Comparison of ENCODE assay signal across 8 cellular contexts in the genomic region with DNA sequence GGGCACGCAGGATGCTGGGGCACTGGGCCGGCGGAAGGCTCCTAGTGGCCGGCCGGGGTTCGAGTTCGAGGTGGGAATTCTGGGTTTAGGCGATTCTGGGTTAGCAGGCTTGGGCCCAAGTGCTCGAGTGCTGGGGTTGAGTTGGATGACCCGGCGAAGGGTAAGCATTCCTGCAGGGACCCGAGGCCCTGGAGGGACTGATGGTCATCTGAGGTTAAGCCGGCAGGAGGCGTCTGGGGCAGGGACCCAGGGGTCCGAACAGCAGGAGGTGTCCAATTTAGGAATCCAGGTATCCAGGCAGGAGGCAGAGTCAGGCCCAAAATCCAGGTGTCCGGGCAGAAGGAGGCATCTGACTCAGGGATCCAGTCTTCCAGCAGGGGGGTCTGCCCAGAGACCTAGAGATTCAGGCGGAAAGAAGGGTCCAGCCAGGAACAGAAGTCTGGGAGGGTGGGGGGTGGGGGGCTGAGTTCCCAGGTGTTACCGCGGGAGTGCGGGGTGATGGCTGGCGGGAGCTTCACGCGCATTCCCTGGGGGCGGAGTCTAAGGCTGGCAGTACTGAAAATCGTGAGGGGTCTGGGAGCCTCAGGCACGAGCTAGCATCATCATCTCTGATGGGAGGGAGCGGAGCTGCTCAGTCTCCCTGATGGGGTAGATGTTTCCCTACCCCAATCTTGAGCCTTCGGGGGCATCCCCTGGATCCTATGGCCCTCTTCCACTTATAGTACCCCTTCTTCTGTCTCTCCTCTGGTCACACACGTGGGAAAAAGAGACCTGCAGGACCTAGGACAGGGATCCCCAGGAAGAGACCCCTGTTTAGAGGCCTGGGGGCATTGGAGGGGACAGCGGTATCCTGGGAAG. TPM values are rescaled to one million over a fixed set of nuclear protein-coding genes. Genes with fewer than 3 reads are reported as not detected.
DNase-seq lines count a peak whose midpoint lies in the region; ATAC-seq, FAIRE-seq and TF ChIP-seq lines count a peak whose summit lies in the region.

No MANE protein-coding gene starts in this region.

- TF ChIP-seq CTCF in kidney (IDR thresholded peaks at IDR 0.05; ENCODE audit: borderline replicate concordance, extremely low read depth, insufficient read depth) (no peak), transverse colon (IDR thresholded peaks at IDR 0.05) (peak in 1 of 5 experiments; percentile 14)

- peaks cover 7% of the 10 kb centered on the region for H3K27me3 ChIP-seq in transverse colon

- H3K4me3 ChIP-seq in kidney (ENCODE audit: low read length in 2 of 2) (peak overlapping the region; percentile 18 to 57), transverse colon (peak overlapping the region; percentile 35 to 55 (median 46))

- in situ Hi-C loops in ACHN (cut with HindIII; ENCODE audit: low pct_ligation_motif_present, low pct_unique_long_range_greater_than_20kb, low sequenced_read_pairs): no loop called here
- in situ Hi-C loops in transverse colon (cut with MboI; ENCODE audit: low pct_ligation_motif_present in 1 of 4, low pct_unique_long_range_greater_than_20kb in 1 of 4, low sequenced_read_pairs in 3 of 4): loop anchor here (5.0 to 10.0 kb wide), 2 partner anchors 91 to 212 kb away; a partner anchor contains a TSS

- no peak for TF ChIP-seq POLR2A in transverse colon (IDR thresholded peaks at IDR 0.05)

- TF ChIP-seq EP300 in transverse colon (IDR thresholded peaks at IDR 0.05; ENCODE audit: low read depth): no peak

- intact Hi-C loops in kidney (cut with DNase I): loop anchor here (5.0 kb wide), 1 partner anchor 91 kb away; no protein-coding TSS in a partner anchor
- intact Hi-C loops in transverse colon (cut with DNase I; ENCODE audit: low total_unique reads): loop anchor here (5.0 kb wide), 1 partner anchor 91 kb away; no protein-coding TSS in a partner anchor

- ATAC-seq in GM21786 (IDR thresholded peaks at IDR 0.05; ENCODE audit: unreplicated experiment): peak; percentile 4
- no peak for ATAC-seq in HG02610 (IDR thresholded peaks at IDR 0.05; ENCODE audit: unreplicated experiment)

- H3K27ac ChIP-seq in kidney (ENCODE audit: low read depth in 2 of 2, low read length in 2 of 2): peak overlapping the region in 1 of 2 donors; percentile 37
- H3K27ac ChIP-seq in transverse colon: peak overlapping the region; percentile 29 to 74 (median 60)

- H3K9me3 ChIP-seq in kidney (ENCODE audit: control insufficient read depth in 1 of 2, low read length in 2 of 2) (no peaks in the 10 kb centered on the region), transverse colon (no peaks in the 10 kb centered on the region)

- WGBS in transverse colon (ENCODE audit: low coverage in 1 of 2), 2 donors: 41 to 93% methylated on average over 8 to 30 of the region's 30 CpGs

- FAIRE-seq in kidney (lab: Jason Lieb, UNC): no peak

- no peaks in the 10 kb centered on the region for H3K36me3 ChIP-seq in kidney (ENCODE audit: control insufficient read depth in 1 of 2, insufficient read depth in 2 of 2, low read length in 2 of 2)
- H3K36me3 ChIP-seq in transverse colon: no peaks in the 10 kb centered on the region

- H3K4me1 ChIP-seq in kidney (ENCODE audit: control insufficient read depth in 1 of 2, insufficient read depth in 1 of 2, low read depth in 1 of 2, low read length in 2 of 2) (peaks cover 10 to 16% of the 10 kb centered on the region in 2 donors), transverse colon (peaks cover 16 to 23% (median 18%) of the 10 kb centered on the region in 4 donors)

- H3K9ac ChIP-seq in kidney (ENCODE audit: low read length in 2 of 2): peak overlapping the region; percentile 65 to 81

- peak; percentile 28 for DNase-seq in ACHN
- peak; percentile 24 for DNase-seq in activated CD8-positive, alpha-beta memory T cell treated with anti-CD3 and anti-CD28 coated beads, Interleukin-2, amount 50 U/mL, for 4 hours
- DNase-seq in kidney: no peak
- DNase-seq in transverse colon: no peak
- DNase-seq in central memory CD4-positive, alpha-beta T cell: no peak
- DNase-seq in activated CD4-positive, CD25-positive, alpha-beta regulatory T cell treated with anti-CD3 and anti-CD28 coated beads, Interleukin-2, amount 50 U/mL, for 72 hours: no peak

RNA-seq across cellular contexts. Expression of a gene that starts 0.6 kb away (rescaled TPM):
- 0.38 TPM for total RNA-seq in kidney
- polyA plus RNA-seq in kidney (ENCODE audit: insufficient read depth, low read depth, low replicate concordance): 0.77 TPM
- not detected for total RNA-seq in transverse colon

RNA-seq across cellular contexts. Expression of a gene that starts 9.9 kb away (rescaled TPM):
- 0.63 TPM for total RNA-seq in kidney
- 1.1 TPM for polyA plus RNA-seq in kidney (ENCODE audit: insufficient read depth, low read depth, low replicate concordance)
- not detected for total RNA-seq in transverse colon

RNA-seq across cellular contexts. Expression of a gene that starts 18.4 kb away (rescaled TPM):
- 7.9 TPM for total RNA-seq in kidney
- 240 TPM for polyA plus RNA-seq in kidney (ENCODE audit: insufficient read depth, low read depth, low replicate concordance)
- total RNA-seq in transverse colon: 1 to 10 TPM in 2 of 4 donors, not detected in 2; 1.2 to 1.9 TPM

RNA-seq across cellular contexts. Expression of a gene that starts 26.2 kb away (rescaled TPM):
- total RNA-seq in kidney (86.7 TPM), transverse colon (10 to 100 TPM; 13.5 to 35.5 (median 24.4) TPM)
- polyA plus RNA-seq in kidney (ENCODE audit: insufficient read depth, low read depth, low replicate concordance): 59.7 TPM

RNA-seq across cellular contexts. Expression of a gene that starts 51.2 kb away (rescaled TPM):
- total RNA-seq in kidney (19.3 TPM), transverse colon (1 to 10 TPM; 5.2 to 9.2 (median 6.9) TPM)
- 5.9 TPM for polyA plus RNA-seq in kidney (ENCODE audit: insufficient read depth, low read depth, low replicate concordance)

Comparison
In these comparisons a context has a peak if more than half of its experiments do, and no peak if none do; other contexts are left out.
1. DNase-seq: peak in ACHN (single experiment) and activated CD8-positive, alpha-beta memory T cell treated with anti-CD3 and anti-CD28 coated beads, Interleukin-2, amount 50 U/mL, for 4 hours (single experiment); none in kidney (single experiment), transverse colon (single experiment), central memory CD4-positive, alpha-beta T cell (single experiment) and activated CD4-positive, CD25-positive, alpha-beta regulatory T cell treated with anti-CD3 and anti-CD28 coated beads, Interleukin-2, amount 50 U/mL, for 72 hours (single experiment).